In the genomic region with DNA sequence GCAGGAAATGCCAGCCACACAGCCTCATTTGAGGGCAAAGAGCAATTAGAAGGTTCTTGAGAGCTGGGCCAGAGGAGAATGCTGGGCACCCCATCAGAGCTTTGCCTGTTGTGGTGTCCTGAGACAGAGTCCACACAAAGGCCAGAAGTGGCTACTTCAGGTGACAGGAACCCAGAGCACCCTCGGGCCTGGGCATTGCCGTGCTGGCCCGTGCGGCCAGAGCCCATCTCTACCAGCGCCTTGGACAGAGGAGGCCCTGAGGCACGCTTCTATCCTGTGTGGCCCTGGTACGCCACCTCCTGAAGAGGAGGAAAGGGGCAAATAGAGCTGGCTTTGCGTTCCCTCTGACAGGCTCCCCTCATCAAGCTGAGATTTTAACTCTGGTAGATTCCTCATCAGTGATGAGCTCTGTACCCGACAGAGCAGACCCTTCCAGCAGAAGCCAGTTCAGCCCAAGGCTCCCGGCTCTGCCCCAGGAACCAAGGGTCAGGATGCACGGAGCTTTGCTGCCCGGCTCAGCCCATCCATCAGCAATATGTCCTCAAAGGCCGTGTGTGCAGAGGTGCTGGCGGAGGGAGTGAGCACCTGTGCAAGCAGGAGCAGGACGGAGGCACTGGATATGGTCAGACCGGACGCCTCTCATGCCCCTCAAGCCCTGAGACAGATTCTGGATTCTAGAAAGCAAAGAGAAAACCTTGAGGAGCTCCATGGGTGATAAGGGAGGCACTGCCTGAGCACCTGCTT, we compare ENCODE assay signal across 21 cellular contexts. TPM values are rescaled to one million over a fixed set of nuclear protein-coding genes. Genes with fewer than 3 reads are reported as not detected.
DNase-seq lines count a peak whose midpoint lies in the region; ATAC-seq and TF ChIP-seq lines count a peak whose summit lies in the region.
"Had no signal": no experiment of that assay in that cellular context is flagged by ENCODE, and none has a peak within 500 bp of the region (broad histone marks: within the 10 kb centered on the region; RNA-seq: fewer than 3 reads in every experiment).

No MANE protein-coding gene starts in this region.

- H3K27ac Mint-ChIP-seq in WTC11: no peak overlapping the region
- H3K27ac Mint-ChIP-seq in stimulated activated effector memory CD8-positive, alpha-beta T cell treated with anti-CD3 and anti-CD28 coated beads, Interleukin-12 subunit alpha, Interleukin-12 subunit beta, amount 100 ng/mL, for 72 hours: no peak overlapping the region
- H3K27ac Mint-ChIP-seq: CD4-positive, alpha-beta T cell had no signal

- H3K9me3 ChIP-seq in osteoblast (ENCODE audit: low read depth, low read length) (no peaks in the 10 kb centered on the region), aorta (ENCODE audit: control insufficient read depth, low read length) (no peaks in the 10 kb centered on the region)
- H3K9me3 ChIP-seq: BLaER1 treated with 17β-estradiol and CSF1 and Interleukin-3, amounts not matched to agents 10 nM and 100 nM; SK-N-SH had no signal

- H3K27me3 ChIP-seq in osteoblast (ENCODE audit: insufficient read depth, low read length) (peaks cover 3% of the 10 kb centered on the region), aorta (ENCODE audit: control insufficient read depth in 1 of 2, insufficient read depth in 2 of 2, low read length in 1 of 2) (no peaks in the 10 kb centered on the region)

- no peak for ATAC-seq in left ventricle myocardium superior
- no peak for ATAC-seq in Right ventricle myocardium superior (ENCODE audit: poor library complexity)
- ATAC-seq in WTC11: no peak
- no peak for ATAC-seq in aorta (ENCODE audit: low FRiP score)
- no peak for ATAC-seq in stimulated activated effector memory CD8-positive, alpha-beta T cell treated with anti-CD3 and anti-CD28 coated beads, Interleukin-12 subunit alpha, Interleukin-12 subunit beta, amount 100 ng/mL, for 72 hours
- ATAC-seq in HG02642 (IDR thresholded peaks at IDR 0.05; ENCODE audit: poor library complexity, unreplicated experiment): no peak

- H3K36me3 Mint-ChIP-seq in WTC11: no peaks in the 10 kb centered on the region
- H3K36me3 Mint-ChIP-seq in stimulated activated effector memory CD8-positive, alpha-beta T cell treated with anti-CD3 and anti-CD28 coated beads, Interleukin-12 subunit alpha, Interleukin-12 subunit beta, amount 100 ng/mL, for 72 hours: peaks cover 3% of the 10 kb centered on the region
- H3K36me3 Mint-ChIP-seq: IgD-negative memory B cell had no signal

- no peaks in the 10 kb centered on the region for H3K79me2 ChIP-seq in osteoblast (ENCODE audit: insufficient read depth, low read length)

- H4K20me1 ChIP-seq in osteoblast (ENCODE audit: insufficient read depth, low read length): no peaks in the 10 kb centered on the region

- H3K4me3 ChIP-seq in osteoblast (ENCODE audit: insufficient read depth, low read length) (no peak overlapping the region), aorta (ENCODE audit: low read length in 2 of 2) (no peak overlapping the region)
- H3K4me3 ChIP-seq: BLaER1 treated with 17β-estradiol and CSF1 and Interleukin-3, amounts not matched to agents 10 nM and 100 nM had no signal

- peak; percentile 23 for DNase-seq in left ventricle myocardium superior
- no peak for DNase-seq in Right ventricle myocardium superior
- peak; percentile 9 for DNase-seq in WTC11 (ENCODE audit: low spot score)
- peak; percentile 75 for DNase-seq in osteoblast (ENCODE audit: insufficient read length, low spot score, missing footprints)
- peak; percentile 29 to 55 for DNase-seq in aorta
- no peak for DNase-seq in stimulated activated effector memory CD8-positive, alpha-beta T cell treated with anti-CD3 and anti-CD28 coated beads, Interleukin-12 subunit alpha, Interleukin-12 subunit beta, amount 100 ng/mL, for 72 hours (ENCODE audit: low spot score in 2 of 2)
- DNase-seq in HT-29 (ENCODE audit: low spot score): no peak
- DNase-seq: CD4-positive, alpha-beta T cell; MM.1S; NCI-H1694 treated with DMSO at 0.1 percent for 48 hours; NCI-H2081 treated with DMSO at 0.1 percent for 48 hours; NCI-H524; NCI-H748 treated with DMSO at 0.1 percent for 48 hours; RPMI8226; SK-N-SH; SW 1271 had no signal

- H3K27ac ChIP-seq in osteoblast (ENCODE audit: low read depth, low read length) (no peak overlapping the region), aorta (ENCODE audit: low read depth in 1 of 2, low read length in 2 of 2) (no peak overlapping the region)
- H3K27ac ChIP-seq: BLaER1 treated with 17β-estradiol and CSF1 and Interleukin-3, amounts not matched to agents 10 nM and 100 nM; KMS-11 had no signal

- 88 to 91% methylated on average over 17 of the region's 17 CpGs for WGBS in aorta, 2 donors

- peaks cover 9% of the 10 kb centered on the region for H3K4me1 ChIP-seq in osteoblast (ENCODE audit: insufficient read depth, low read length)
- H3K4me1 ChIP-seq in aorta (ENCODE audit: control insufficient read depth in 1 of 2, insufficient read depth in 2 of 2, low read length in 2 of 2): no peaks in the 10 kb centered on the region

- H3K36me3 ChIP-seq in osteoblast (ENCODE audit: insufficient read depth, low read length): no peaks in the 10 kb centered on the region
- no peaks in the 10 kb centered on the region for H3K36me3 ChIP-seq in aorta (ENCODE audit: control insufficient read depth in 1 of 2, insufficient read depth in 2 of 2, low read length in 1 of 2)
- H3K36me3 ChIP-seq: BLaER1 treated with 17β-estradiol and CSF1 and Interleukin-3, amounts not matched to agents 10 nM and 100 nM had no signal

- no peak overlapping the region for H3K4me2 ChIP-seq in osteoblast (ENCODE audit: insufficient read depth, low read length)
- H3K4me2 ChIP-seq: KMS-11, SK-N-SH had no signal

- peaks cover 17% of the 10 kb centered on the region for H3K27me3 Mint-ChIP-seq in WTC11 (ENCODE audit: low read depth)

- peaks cover 12% of the 10 kb centered on the region for H3K4me1 Mint-ChIP-seq in WTC11
- H3K4me1 Mint-ChIP-seq in stimulated activated effector memory CD8-positive, alpha-beta T cell treated with anti-CD3 and anti-CD28 coated beads, Interleukin-12 subunit alpha, Interleukin-12 subunit beta, amount 100 ng/mL, for 72 hours: peaks cover 15% of the 10 kb centered on the region

- no peak overlapping the region for H2AFZ ChIP-seq in osteoblast (ENCODE audit: low read length)

- H3K9me3 Mint-ChIP-seq in WTC11: no peaks in the 10 kb centered on the region
- H3K9me3 Mint-ChIP-seq in stimulated activated effector memory CD8-positive, alpha-beta T cell treated with anti-CD3 and anti-CD28 coated beads, Interleukin-12 subunit alpha, Interleukin-12 subunit beta, amount 100 ng/mL, for 72 hours: no peaks in the 10 kb centered on the region
- H3K9me3 Mint-ChIP-seq: CD4-positive, alpha-beta T cell; IgD-negative memory B cell had no signal

- POLR2A ChIA-PET in WTC11 (lab: Charles Lee): interaction anchor here (0.9 to 1.0 kb wide), 2 partner anchors 15 to 64 kb away, joined by 3 to 4 read pairs; no protein-coding TSS in a partner anchor

- TF ChIP-seq CTCF in WTC11 (IDR thresholded peaks at IDR 0.05) (no peak), osteoblast (IDR thresholded peaks at IDR 0.05; ENCODE audit: extremely low read depth, low read depth, low read length) (no peak)

- intact Hi-C loops in left ventricle myocardium superior (cut with micrococcal nuclease): loop anchor here (5.0 kb wide), 1 partner anchor 73 kb away; no protein-coding TSS in a partner anchor
- intact Hi-C loops in Right ventricle myocardium superior (cut with DNase I): loop anchor here (10.0 kb wide), 1 partner anchor 145 kb away; no protein-coding TSS in a partner anchor
- intact Hi-C loops in aorta (cut with DNase I): loop anchor here in 1 of 2 donors (5.0 kb wide), 2 partner anchors 93 to 142 kb away; a partner anchor contains a TSS

- H3K4me3 Mint-ChIP-seq in WTC11: no peak overlapping the region
- no peak overlapping the region for H3K4me3 Mint-ChIP-seq in stimulated activated effector memory CD8-positive, alpha-beta T cell treated with anti-CD3 and anti-CD28 coated beads, Interleukin-12 subunit alpha, Interleukin-12 subunit beta, amount 100 ng/mL, for 72 hours
- H3K4me3 Mint-ChIP-seq: CD4-positive, alpha-beta T cell; IgD-negative memory B cell had no signal

- CTCF ChIA-PET in WTC11 (lab: Charles Lee): interaction anchor here (0.6 to 3.4 kb wide), 8 partner anchors 12 to 473 kb away, joined by 3 to 19 read pairs (median 4); a partner anchor contains a TSS

TF ChIP-seq in WTC11, 78 proteins besides CTCF, POLR2A, EP300 and RAD21 (continues in another document):
- TF ChIP-seq, protein P1, sequence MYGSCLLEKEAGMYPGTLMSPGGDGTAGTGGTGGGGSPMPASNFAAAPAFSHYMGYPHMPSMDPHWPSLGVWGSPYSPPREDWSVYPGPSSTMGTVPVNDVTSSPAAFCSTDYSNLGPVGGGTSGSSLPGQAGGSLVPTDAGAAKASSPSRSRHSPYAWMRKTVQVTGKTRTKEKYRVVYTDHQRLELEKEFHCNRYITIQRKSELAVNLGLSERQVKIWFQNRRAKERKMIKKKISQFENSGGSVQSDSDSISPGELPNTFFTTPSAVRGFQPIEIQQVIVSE (CRISPR knock-in tag; IDR thresholded peaks at IDR 0.05; ENCODE audit: borderline replicate concordance): no peak
- TF ChIP-seq CREM (CRISPR knock-in tag; IDR thresholded peaks at IDR 0.05): no peak
- TF ChIP-seq GABPB1 (CRISPR knock-in tag; IDR thresholded peaks at IDR 0.05): no peak
- TF ChIP-seq SOX15 (CRISPR knock-in tag; IDR thresholded peaks at IDR 0.05): no peak
- TF ChIP-seq CBFB (CRISPR knock-in tag; IDR thresholded peaks at IDR 0.05; ENCODE audit: low read depth): no peak
- TF ChIP-seq ZNF263 (CRISPR knock-in tag; IDR thresholded peaks at IDR 0.05; ENCODE audit: low read depth): no peak
- TF ChIP-seq ZBTB21 (CRISPR knock-in tag; IDR thresholded peaks at IDR 0.05; ENCODE audit: borderline replicate concordance): no peak
- TF ChIP-seq TCF7 (CRISPR knock-in tag; IDR thresholded peaks at IDR 0.05; ENCODE audit: low read depth): no peak
- no peak for TF ChIP-seq NFATC4 (CRISPR knock-in tag; IDR thresholded peaks at IDR 0.05)
- TF ChIP-seq RORB (CRISPR knock-in tag; IDR thresholded peaks at IDR 0.05): no peak

RNA-seq across cellular contexts. Expression of a gene that starts 3.4 kb away (rescaled TPM):
- total RNA-seq in left ventricle myocardium superior: 50.8 TPM
- 39.8 TPM for total RNA-seq in Right ventricle myocardium superior
- 5.1 to 5.3 TPM (median 5.2 TPM) in 3 replicates for total RNA-seq in WTC11 (2021)
- 13.8 and 14.7 TPM in 2 replicates for total RNA-seq in osteoblast
- 10 to 100 TPM; 12.0 to 50.1 TPM for total RNA-seq in aorta
- polyA plus RNA-seq in aorta: 1 to 10 TPM; 2.9 to 4.6 TPM
- total RNA-seq in HT-29 (2014; rRNA removed; shearing (Covaris generic)): 5.9 and 6.0 TPM in 2 replicates
- total RNA-seq: G401 had no signal

RNA-seq across cellular contexts. Expression of a gene that starts 22.8 kb away (rescaled TPM):
- total RNA-seq in left ventricle myocardium superior: 42.0 TPM
- 37.5 TPM for total RNA-seq in Right ventricle myocardium superior
- total RNA-seq in WTC11 (2021): 15.9 to 21.1 TPM (median 18.1 TPM) in 3 replicates
- 15.6 and 17.0 TPM in 2 replicates for total RNA-seq in osteoblast
- total RNA-seq in aorta: 10 to 100 TPM in 1 of 2 donors, 1 to 10 TPM in 1; 7.7 to 11.1 TPM
- polyA plus RNA-seq in aorta: 1 to 10 TPM; 6.6 to 7.9 TPM
- total RNA-seq in HT-29 (2014; rRNA removed; shearing (Covaris generic)): 8.9 and 10.5 TPM in 2 replicates

Comparison
In these comparisons a context has a peak if more than half of its experiments do, and no peak if none do; other contexts are left out.
1. DNase-seq: peak in left ventricle myocardium superior (single experiment), WTC11 (single experiment), osteoblast (single experiment) and aorta (2 of 2); none in Right ventricle myocardium superior (single experiment), stimulated activated effector memory CD8-positive, alpha-beta T cell treated with anti-CD3 and anti-CD28 coated beads, Interleukin-12 subunit alpha, Interleukin-12 subunit beta, amount 100 ng/mL, for 72 hours (0 of 2) and HT-29 (single experiment).